1 cellular context compared by ENCODE assay signal in genomic region chr2:241815477-241816430, GRCh38.
TF ChIP-seq lines count a peak whose summit lies in the region.

No MANE protein-coding gene starts in this region.

TF ChIP-seq in SK-N-SH, 30 proteins besides CTCF, POLR2A, EP300 and RAD21 (continued from another document):
- no peak for TF ChIP-seq IRF3 (IDR thresholded peaks at IDR 0.05; ENCODE audit: low read depth, low read length)
- no peak for TF ChIP-seq MAX (IDR thresholded peaks at IDR 0.05; ENCODE audit: low read depth)
- no peak for TF ChIP-seq POLR2AphosphoS5 (IDR thresholded peaks at IDR 0.05; ENCODE audit: low read depth, low read length)
- no peak for TF ChIP-seq ZBTB33 (IDR thresholded peaks at IDR 0.05; ENCODE audit: borderline replicate concordance, low read depth)
- no peak for TF ChIP-seq USF1 (IDR thresholded peaks at IDR 0.05; ENCODE audit: borderline replicate concordance, low read depth)
- TF ChIP-seq YY1 (IDR thresholded peaks at IDR 0.05; ENCODE audit: low read depth), result no peak
- no peak for TF ChIP-seq TEAD4 (IDR thresholded peaks at IDR 0.05; ENCODE audit: borderline replicate concordance, insufficient read depth)
- TF ChIP-seq MEF2A (IDR thresholded peaks at IDR 0.05; ENCODE audit: borderline replicate concordance, low read depth), result no peak
- no peak for TF ChIP-seq RCOR1 (IDR thresholded peaks at IDR 0.05; ENCODE audit: low read length)
- no peak for TF ChIP-seq EZH2phosphoT487 (IDR thresholded peaks at IDR 0.05; ENCODE audit: borderline replicate concordance, low read depth)
- TF ChIP-seq FOXJ3 (CRISPR knock-in tag; IDR thresholded peaks at IDR 0.05), result no peak
- TF ChIP-seq CHD2 (IDR thresholded peaks at IDR 0.05; ENCODE audit: low read length, partially characterized antibody), result no peak
- TF ChIP-seq JUND (IDR thresholded peaks at IDR 0.05), result no peak
- TF ChIP-seq FOSL2 (IDR thresholded peaks at IDR 0.05; ENCODE audit: borderline replicate concordance, low read depth), result no peak
